Comparison of ENCODE assay signal across 17 cellular contexts in the genomic region with DNA sequence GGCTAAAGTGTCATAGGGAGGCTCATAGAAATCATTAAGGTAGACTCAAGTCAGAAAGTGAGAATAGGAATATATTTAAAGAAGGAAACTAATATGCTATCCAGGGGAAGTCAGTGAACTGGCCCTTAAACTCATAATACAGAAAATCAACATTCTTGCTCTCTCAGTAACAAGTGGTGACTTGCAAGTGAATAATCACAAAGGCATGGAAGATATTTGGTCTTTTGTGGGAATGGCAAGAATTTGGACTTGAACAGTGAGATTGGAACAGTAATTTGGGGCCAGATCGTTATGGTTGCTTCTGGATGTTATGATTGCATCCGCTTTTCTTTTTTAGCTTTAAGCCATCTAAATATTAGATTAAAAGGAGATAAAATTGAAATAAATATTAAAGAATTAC.
DNase-seq lines count a peak whose midpoint lies in the region; ATAC-seq, FAIRE-seq and TF ChIP-seq lines count a peak whose summit lies in the region.
"Had no signal": no experiment of that assay in that cellular context is flagged by ENCODE, and none has a peak within 500 bp of the region (broad histone marks: within the 10 kb centered on the region; RNA-seq: fewer than 3 reads in every experiment).

No MANE protein-coding gene starts in this region.

- H3K9me3 ChIP-seq in smooth muscle cell (replicated peaks; ENCODE audit: low read depth) (no peaks in the 10 kb centered on the region), pancreas (no peaks in the 10 kb centered on the region)

- no peak for TF ChIP-seq CTCF in fibroblast of the aortic adventitia (IDR thresholded peaks at IDR 0.05; ENCODE audit: insufficient read depth, low read length)
- TF ChIP-seq CTCF in smooth muscle cell (IDR thresholded peaks at IDR 0.05; ENCODE audit: borderline replicate concordance, insufficient read depth, poor library complexity, severe bottlenecking) = no peak
- no peak for TF ChIP-seq CTCF in pancreas (IDR thresholded peaks at IDR 0.05)

- H3K9ac ChIP-seq in smooth muscle cell (ENCODE audit: low read depth) = no peak overlapping the region

- H3K36me3 ChIP-seq in smooth muscle cell (ENCODE audit: low read depth) = peaks cover 6% of the 10 kb centered on the region
- no peaks in the 10 kb centered on the region for H3K36me3 ChIP-seq in pancreas

- H3K4me2 ChIP-seq in smooth muscle cell = peak overlapping the region; percentile 71

- WGBS in smooth muscle cell (ENCODE audit: low lambda C conversion rate) = 43% methylated on average over 2 of the region's 2 CpGs
- WGBS in pancreas, 2 donors = 89 to 94% methylated on average over 2 of the region's 2 CpGs

- H4K20me1 ChIP-seq in smooth muscle cell (ENCODE audit: low read depth) = no peaks in the 10 kb centered on the region

- peaks cover 8% of the 10 kb centered on the region for H3K4me1 ChIP-seq in smooth muscle cell (ENCODE audit: low read depth)
- peaks cover 0 to 2% (median 0%) of the 10 kb centered on the region in 3 donors for H3K4me1 ChIP-seq in pancreas

- H3K4me3 ChIP-seq in fibroblast of the aortic adventitia (ENCODE audit: low read depth, low read length) (no peak overlapping the region), smooth muscle cell (no peak overlapping the region), pancreas (no peak overlapping the region)
- H3K4me3 ChIP-seq: GM12878, skin epidermis had no signal

- no peak for FAIRE-seq in pancreas (lab: Jason Lieb, UNC)
- FAIRE-seq: GM12878, GM19239 had no signal

- no peaks in the 10 kb centered on the region for H3K27me3 ChIP-seq in smooth muscle cell (ENCODE audit: low read depth)
- no peaks in the 10 kb centered on the region for H3K27me3 ChIP-seq in pancreas

- ATAC-seq in SK-N-SH treated with all-trans-retinoic acid at 6 μM for 48 hours (peak; percentile 83), GM21825 (IDR thresholded peaks at IDR 0.05; ENCODE audit: unreplicated experiment) (no peak), pancreas (no peak)
- ATAC-seq: GM12878 had no signal

- peaks cover 10% of the 10 kb centered on the region for H3F3A ChIP-seq in smooth muscle cell (ENCODE audit: low read depth)

- intact Hi-C loops in pancreas (cut with DNase I) = no loop called here

- no peak overlapping the region for H2AFZ ChIP-seq in smooth muscle cell (ENCODE audit: low read depth)

- H3K79me2 ChIP-seq in smooth muscle cell (ENCODE audit: low read depth) = no peaks in the 10 kb centered on the region

- H3K27ac ChIP-seq in smooth muscle cell (ENCODE audit: low read depth) = peak overlapping the region; percentile 45
- H3K27ac ChIP-seq in pancreas = no peak overlapping the region
- H3K27ac ChIP-seq: skin epidermis had no signal

- DNase-seq in GM04504 (ENCODE audit: low read depth) (peak; percentile 55), fibroblast of the aortic adventitia (ENCODE audit: low read depth) (peak; percentile 90), smooth muscle cell (lab: John Stamatoyannopoulos, UW; ENCODE audit: unreplicated experiment) (no peak), KG1 (lab: John Stamatoyannopoulos, UW) (no peak), pancreas (no peak), iPS-NIHi7 (ENCODE audit: extremely low spot score) (no peak)
- DNase-seq: activated CD4-positive, alpha-beta memory T cell treated with anti-CD3 and anti-CD28 coated beads, Interleukin-2, amount 10 ng/mL, durations not matched to agents 7 days and 5 days; foreskin melanocyte; kidney; naive B cell; NCI-H524 treated with DMSO at 0.1 percent for 48 hours; T1000 had no signal

TF ChIP-seq in SK-N-SH treated with all-trans-retinoic acid at 6 μM for 48 hours, 23 proteins besides CTCF, POLR2A, EP300 and RAD21:
- TF ChIP-seq OSR1 (CRISPR knock-in tag; IDR thresholded peaks at IDR 0.05) (no peak), ZC3H10 (CRISPR knock-in tag; IDR thresholded peaks at IDR 0.05) (no peak), ARNTL (CRISPR knock-in tag; IDR thresholded peaks at IDR 0.05; ENCODE audit: borderline replicate concordance, low read depth) (no peak), TCF4 (CRISPR knock-in tag; IDR thresholded peaks at IDR 0.05; ENCODE audit: borderline replicate concordance) (no peak), ZNF8 (CRISPR knock-in tag; IDR thresholded peaks at IDR 0.05) (no peak), ISL1 (CRISPR knock-in tag; IDR thresholded peaks at IDR 0.05) (no peak), ZNF565 (CRISPR knock-in tag; conservative IDR thresholded peaks at IDR 0.05; ENCODE audit: low read depth) (no peak), ESRRG (CRISPR knock-in tag; IDR thresholded peaks at IDR 0.05) (no peak), PPARA (CRISPR knock-in tag; IDR thresholded peaks at IDR 0.05; ENCODE audit: borderline replicate concordance) (no peak)
- TF ChIP-seq, protein P1, sequence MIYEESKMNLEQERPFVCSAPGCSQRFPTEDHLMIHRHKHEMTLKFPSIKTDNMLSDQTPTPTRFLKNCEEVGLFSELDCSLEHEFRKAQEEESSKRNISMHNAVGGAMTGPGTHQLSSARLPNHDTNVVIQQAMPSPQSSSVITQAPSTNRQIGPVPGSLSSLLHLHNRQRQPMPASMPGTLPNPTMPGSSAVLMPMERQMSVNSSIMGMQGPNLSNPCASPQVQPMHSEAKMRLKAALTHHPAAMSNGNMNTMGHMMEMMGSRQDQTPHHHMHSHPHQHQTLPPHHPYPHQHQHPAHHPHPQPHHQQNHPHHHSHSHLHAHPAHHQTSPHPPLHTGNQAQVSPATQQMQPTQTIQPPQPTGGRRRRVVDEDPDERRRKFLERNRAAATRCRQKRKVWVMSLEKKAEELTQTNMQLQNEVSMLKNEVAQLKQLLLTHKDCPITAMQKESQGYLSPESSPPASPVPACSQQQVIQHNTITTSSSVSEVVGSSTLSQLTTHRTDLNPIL (CRISPR knock-in tag; IDR thresholded peaks at IDR 0.05; ENCODE audit: low read depth) = no peak
- TF ChIP-seq, protein P2, sequence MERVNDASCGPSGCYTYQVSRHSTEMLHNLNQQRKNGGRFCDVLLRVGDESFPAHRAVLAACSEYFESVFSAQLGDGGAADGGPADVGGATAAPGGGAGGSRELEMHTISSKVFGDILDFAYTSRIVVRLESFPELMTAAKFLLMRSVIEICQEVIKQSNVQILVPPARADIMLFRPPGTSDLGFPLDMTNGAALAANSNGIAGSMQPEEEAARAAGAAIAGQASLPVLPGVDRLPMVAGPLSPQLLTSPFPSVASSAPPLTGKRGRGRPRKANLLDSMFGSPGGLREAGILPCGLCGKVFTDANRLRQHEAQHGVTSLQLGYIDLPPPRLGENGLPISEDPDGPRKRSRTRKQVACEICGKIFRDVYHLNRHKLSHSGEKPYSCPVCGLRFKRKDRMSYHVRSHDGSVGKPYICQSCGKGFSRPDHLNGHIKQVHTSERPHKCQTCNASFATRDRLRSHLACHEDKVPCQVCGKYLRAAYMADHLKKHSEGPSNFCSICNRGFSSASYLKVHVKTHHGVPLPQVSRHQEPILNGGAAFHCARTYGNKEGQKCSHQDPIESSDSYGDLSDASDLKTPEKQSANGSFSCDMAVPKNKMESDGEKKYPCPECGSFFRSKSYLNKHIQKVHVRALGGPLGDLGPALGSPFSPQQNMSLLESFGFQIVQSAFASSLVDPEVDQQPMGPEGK (CRISPR knock-in tag; IDR thresholded peaks at IDR 0.05; ENCODE audit: borderline replicate concordance) = no peak
- TF ChIP-seq, protein P3, sequence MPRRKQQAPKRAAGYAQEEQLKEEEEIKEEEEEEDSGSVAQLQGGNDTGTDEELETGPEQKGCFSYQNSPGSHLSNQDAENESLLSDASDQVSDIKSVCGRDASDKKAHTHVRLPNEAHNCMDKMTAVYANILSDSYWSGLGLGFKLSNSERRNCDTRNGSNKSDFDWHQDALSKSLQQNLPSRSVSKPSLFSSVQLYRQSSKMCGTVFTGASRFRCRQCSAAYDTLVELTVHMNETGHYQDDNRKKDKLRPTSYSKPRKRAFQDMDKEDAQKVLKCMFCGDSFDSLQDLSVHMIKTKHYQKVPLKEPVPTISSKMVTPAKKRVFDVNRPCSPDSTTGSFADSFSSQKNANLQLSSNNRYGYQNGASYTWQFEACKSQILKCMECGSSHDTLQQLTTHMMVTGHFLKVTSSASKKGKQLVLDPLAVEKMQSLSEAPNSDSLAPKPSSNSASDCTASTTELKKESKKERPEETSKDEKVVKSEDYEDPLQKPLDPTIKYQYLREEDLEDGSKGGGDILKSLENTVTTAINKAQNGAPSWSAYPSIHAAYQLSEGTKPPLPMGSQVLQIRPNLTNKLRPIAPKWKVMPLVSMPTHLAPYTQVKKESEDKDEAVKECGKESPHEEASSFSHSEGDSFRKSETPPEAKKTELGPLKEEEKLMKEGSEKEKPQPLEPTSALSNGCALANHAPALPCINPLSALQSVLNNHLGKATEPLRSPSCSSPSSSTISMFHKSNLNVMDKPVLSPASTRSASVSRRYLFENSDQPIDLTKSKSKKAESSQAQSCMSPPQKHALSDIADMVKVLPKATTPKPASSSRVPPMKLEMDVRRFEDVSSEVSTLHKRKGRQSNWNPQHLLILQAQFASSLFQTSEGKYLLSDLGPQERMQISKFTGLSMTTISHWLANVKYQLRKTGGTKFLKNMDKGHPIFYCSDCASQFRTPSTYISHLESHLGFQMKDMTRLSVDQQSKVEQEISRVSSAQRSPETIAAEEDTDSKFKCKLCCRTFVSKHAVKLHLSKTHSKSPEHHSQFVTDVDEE (CRISPR knock-in tag; IDR thresholded peaks at IDR 0.05) = no peak

Comparison
In these comparisons a context has a peak if more than half of its experiments do, and no peak if none do; other contexts are left out.
1. DNase-seq: peak in GM04504 (single experiment) and fibroblast of the aortic adventitia (single experiment); none in smooth muscle cell (single experiment), KG1 (single experiment), pancreas (0 of 6) and iPS-NIHi7 (single experiment).